In genomic region chr1:161671824-161672141, GRCh38 we compare ENCODE assay signal across 11 cellular contexts. TPM values are rescaled to one million over a fixed set of nuclear protein-coding genes. Genes with fewer than 3 reads are reported as not detected.
DNase-seq lines count a peak whose midpoint lies in the region; ATAC-seq, FAIRE-seq and TF ChIP-seq lines count a peak whose summit lies in the region.
"Not testable (repeated sequence)": the region's sequence is repeated elsewhere in the genome, so short reads cannot be mapped to it uniquely, and the experiment has no call there.
"Had no signal": no experiment of that assay in that cellular context is flagged by ENCODE, and none has a peak within 500 bp of the region (broad histone marks: within the 10 kb centered on the region; RNA-seq: fewer than 3 reads in every experiment).

No MANE protein-coding gene starts in this region.

- H3K4me1 Mint-ChIP-seq in GM23338 (peaks cover 18% of the 10 kb centered on the region), astrocyte (ENCODE audit: low read depth, unreplicated experiment) (peaks cover 18% of the 10 kb centered on the region)
- peaks cover 14% of the 10 kb centered on the region for H3K4me1 Mint-ChIP-seq in activated T-cell treated with anti-CD3 and anti-CD28 coated beads, Interleukin-2, amount 50 U/mL, for 72 hours (ENCODE audit: low read depth)
- H3K4me1 Mint-ChIP-seq in stimulated activated effector memory CD8-positive, alpha-beta T cell treated with anti-CD3 and anti-CD28 coated beads, Interleukin-12 subunit alpha, Interleukin-12 subunit beta, amount 100 ng/mL, for 72 hours, result peaks cover 16% of the 10 kb centered on the region
- H3K4me1 Mint-ChIP-seq in stimulated activated naive CD8-positive, alpha-beta T cell treated with anti-CD3 and anti-CD28 coated beads, Interleukin-15, amount 100 ng/mL, for 72 hours, result peaks cover 19% of the 10 kb centered on the region

- not testable (repeated sequence) for H3K27me3 ChIP-seq in GM23338 (ENCODE audit: insufficient read depth); astrocyte (ENCODE audit: insufficient read depth, low read length)

- H3K27ac ChIP-seq in GM23338 (ENCODE audit: low read depth); astrocyte (ENCODE audit: low read depth, low read length): not testable (repeated sequence)

- not testable (repeated sequence) for H3K79me2 ChIP-seq in GM23338 (replicated peaks; ENCODE audit: insufficient read depth); astrocyte (ENCODE audit: insufficient read depth, low read length)

- H2AFZ ChIP-seq in GM23338 (peak overlapping the region; percentile 84), astrocyte (ENCODE audit: low read depth, low read length) (peak overlapping the region; percentile 52)

- H3K9me3 ChIP-seq in astrocyte (ENCODE audit: insufficient read depth, low read depth, low read length), result not testable (repeated sequence)

- not testable (repeated sequence) for H3K9ac ChIP-seq in astrocyte (ENCODE audit: low read length)

- peak overlapping the region; percentile 57; the same call in 1 of the 2 replicates for H3K4me2 ChIP-seq in GM23338
- peak overlapping the region; percentile 48 for H3K4me2 ChIP-seq in astrocyte (ENCODE audit: low read length)

- not testable (repeated sequence) for H3K27me3 Mint-ChIP-seq in GM23338 (ENCODE audit: insufficient read depth, low read depth, poor library complexity); activated T-cell treated with anti-CD3 and anti-CD28 coated beads, Interleukin-2, amount 50 U/mL, for 72 hours (ENCODE audit: low read depth); astrocyte (ENCODE audit: low read depth, unreplicated experiment); stimulated activated naive CD8-positive, alpha-beta T cell treated with anti-CD3 and anti-CD28 coated beads, Interleukin-15, amount 100 ng/mL, for 72 hours

- not testable (repeated sequence) for ATAC-seq in GM23338
- ATAC-seq in SK-N-SH treated with all-trans-retinoic acid at 6 μM for 48 hours, result peak; percentile 13; the same call in 1 of the 3 replicates
- ATAC-seq in activated T-cell treated with anti-CD3 and anti-CD28 coated beads, Interleukin-2, amount 50 U/mL, for 72 hours (replicated peaks in 1 of 2), result peak; percentile 81 to 82
- ATAC-seq in stimulated activated effector memory CD8-positive, alpha-beta T cell treated with anti-CD3 and anti-CD28 coated beads, Interleukin-12 subunit alpha, Interleukin-12 subunit beta, amount 100 ng/mL, for 72 hours, result peak; percentile 40
- peak; percentile 77 for ATAC-seq in stimulated activated naive CD8-positive, alpha-beta T cell treated with anti-CD3 and anti-CD28 coated beads, Interleukin-15, amount 100 ng/mL, for 72 hours

- H3K27ac Mint-ChIP-seq in GM23338; activated T-cell treated with anti-CD3 and anti-CD28 coated beads, Interleukin-2, amount 50 U/mL, for 72 hours; astrocyte (ENCODE audit: unreplicated experiment); stimulated activated effector memory CD8-positive, alpha-beta T cell treated with anti-CD3 and anti-CD28 coated beads, Interleukin-12 subunit alpha, Interleukin-12 subunit beta, amount 100 ng/mL, for 72 hours; stimulated activated naive CD8-positive, alpha-beta T cell treated with anti-CD3 and anti-CD28 coated beads, Interleukin-15, amount 100 ng/mL, for 72 hours: not testable (repeated sequence)

- not testable (repeated sequence) for H3K9me2 ChIP-seq in GM23338 (ENCODE audit: insufficient read depth)

- FAIRE-seq in astrocyte (lab: Jason Lieb, UNC), result peak; percentile 76

- not testable (repeated sequence) for H3K36me3 Mint-ChIP-seq in GM23338 (ENCODE audit: low read depth); activated T-cell treated with anti-CD3 and anti-CD28 coated beads, Interleukin-2, amount 50 U/mL, for 72 hours (ENCODE audit: insufficient read depth in 2 of 2); astrocyte (ENCODE audit: low read depth, unreplicated experiment); stimulated activated effector memory CD8-positive, alpha-beta T cell treated with anti-CD3 and anti-CD28 coated beads, Interleukin-12 subunit alpha, Interleukin-12 subunit beta, amount 100 ng/mL, for 72 hours

- not testable (repeated sequence) for H3K36me3 ChIP-seq in GM23338 (ENCODE audit: insufficient read depth); astrocyte (ENCODE audit: insufficient read depth, low read length)

- DNase-seq in GM23338 (ENCODE audit: low spot score); activated T-cell treated with anti-CD3 and anti-CD28 coated beads, Interleukin-2, amount 50 U/mL, for 72 hours; astrocyte (ENCODE audit: low read depth); stimulated activated effector memory CD8-positive, alpha-beta T cell treated with anti-CD3 and anti-CD28 coated beads, Interleukin-12 subunit alpha, Interleukin-12 subunit beta, amount 100 ng/mL, for 72 hours (ENCODE audit: low spot score in 2 of 2); stimulated activated naive CD8-positive, alpha-beta T cell treated with anti-CD3 and anti-CD28 coated beads, Interleukin-15, amount 100 ng/mL, for 72 hours: not testable (repeated sequence)
- DNase-seq in MV-4-11 (lab: John Stamatoyannopoulos, UW), result peak; percentile 16

- H3K9me3 Mint-ChIP-seq in GM23338; activated T-cell treated with anti-CD3 and anti-CD28 coated beads, Interleukin-2, amount 50 U/mL, for 72 hours; astrocyte (ENCODE audit: unreplicated experiment); stimulated activated effector memory CD8-positive, alpha-beta T cell treated with anti-CD3 and anti-CD28 coated beads, Interleukin-12 subunit alpha, Interleukin-12 subunit beta, amount 100 ng/mL, for 72 hours; stimulated activated naive CD8-positive, alpha-beta T cell treated with anti-CD3 and anti-CD28 coated beads, Interleukin-15, amount 100 ng/mL, for 72 hours: not testable (repeated sequence)

- H3K4me1 ChIP-seq in GM23338 (ENCODE audit: insufficient read depth); astrocyte (ENCODE audit: insufficient read depth, low read length): not testable (repeated sequence)

- H3F3A ChIP-seq in GM23338 (replicated peaks; ENCODE audit: low read depth), result not testable (repeated sequence)

- H4K20me1 ChIP-seq in GM23338 (replicated peaks; ENCODE audit: insufficient read depth); astrocyte (ENCODE audit: insufficient read depth, low read length): not testable (repeated sequence)

- H3K4me3 Mint-ChIP-seq in GM23338, result peak overlapping the region; percentile 6; the same call in 1 of the 3 replicates
- H3K4me3 Mint-ChIP-seq in activated T-cell treated with anti-CD3 and anti-CD28 coated beads, Interleukin-2, amount 50 U/mL, for 72 hours; astrocyte (ENCODE audit: unreplicated experiment); stimulated activated effector memory CD8-positive, alpha-beta T cell treated with anti-CD3 and anti-CD28 coated beads, Interleukin-12 subunit alpha, Interleukin-12 subunit beta, amount 100 ng/mL, for 72 hours: not testable (repeated sequence)
- H3K4me3 Mint-ChIP-seq in stimulated activated naive CD8-positive, alpha-beta T cell treated with anti-CD3 and anti-CD28 coated beads, Interleukin-15, amount 100 ng/mL, for 72 hours, result peak overlapping the region in 1 of 2 donors; percentile 6

- not testable (repeated sequence) for H3K4me3 ChIP-seq in GM23338; astrocyte (ENCODE audit: insufficient read depth, low read depth, low read length)

- TF ChIP-seq CTCF in GM23338 (conservative IDR thresholded peaks at IDR 0.05; ENCODE audit: low read depth in 2 of 2); astrocyte (IDR thresholded peaks at IDR 0.05; ENCODE audit: insufficient read depth, low read depth, low read length): not testable (repeated sequence)

RNA-seq across cellular contexts. Expression of gene FCGR2B, which starts 8.8 kb away (rescaled TPM):
- not detected in 2 replicates for total RNA-seq in GM23338 (2014; rRNA removed; shearing (Covaris generic))
- polyA plus RNA-seq in GM23338 (2016; fragmentation: Nextera tagmentation; extraction: Ambion mirVana), result not detected in 2 replicates
- total RNA-seq in activated T-cell treated with anti-CD3 and anti-CD28 coated beads, Interleukin-2, amount 50 U/mL, for 72 hours, result not detected
- total RNA-seq in astrocyte, result not detected in 2 replicates
- total RNA-seq: Daoy, H7, HepG2 had no signal
- polyA plus RNA-seq: HepG2 had no signal

RNA-seq across cellular contexts. Expression of gene FCRLA, which starts 35.2 kb away (rescaled TPM):
- total RNA-seq in GM23338 (2014; rRNA removed; shearing (Covaris generic)), result not detected in 2 replicates
- 0.24 and 0.50 TPM in 2 replicates for polyA plus RNA-seq in GM23338 (2016; fragmentation: Nextera tagmentation; extraction: Ambion mirVana)
- under 1 TPM in 1 of 2 donors, not detected in 1; 0.30 TPM for total RNA-seq in activated T-cell treated with anti-CD3 and anti-CD28 coated beads, Interleukin-2, amount 50 U/mL, for 72 hours
- total RNA-seq in astrocyte, result 0.38 and 0.45 TPM in 2 replicates
- total RNA-seq: CD4-positive, alpha-beta memory T cell; H7; HepG2 had no signal
- polyA plus RNA-seq: HepG2 had no signal

RNA-seq across cellular contexts. Expression of gene FCGR3B, which starts 40.8 kb away (rescaled TPM):
- total RNA-seq in GM23338 (2014; rRNA removed; shearing (Covaris generic)), result not detected in 2 replicates
- polyA plus RNA-seq in GM23338 (2016; fragmentation: Nextera tagmentation; extraction: Ambion mirVana), result not detected in 2 replicates
- total RNA-seq in activated T-cell treated with anti-CD3 and anti-CD28 coated beads, Interleukin-2, amount 50 U/mL, for 72 hours, result under 1 TPM in 1 of 2 donors, not detected in 1; 0.30 TPM
- total RNA-seq in astrocyte, result not detected in 2 replicates
- total RNA-seq: CD4-positive, alpha-beta memory T cell; Daoy; H7; HepG2 had no signal
- polyA plus RNA-seq: CD4-positive, alpha-beta memory T cell; HepG2 had no signal

RNA-seq across cellular contexts. Expression of gene FCRLB, which starts 49.6 kb away (rescaled TPM):
- total RNA-seq in GM23338 (2014; rRNA removed; shearing (Covaris generic)), result 0.56 TPM in 1 of 2 replicates, not detected in the other
- 0.37 and 0.47 TPM in 2 replicates for polyA plus RNA-seq in GM23338 (2016; fragmentation: Nextera tagmentation; extraction: Ambion mirVana)
- 1 to 10 TPM in 1 of 2 donors, under 1 TPM in 1; 0.43 to 1.2 TPM for total RNA-seq in activated T-cell treated with anti-CD3 and anti-CD28 coated beads, Interleukin-2, amount 50 U/mL, for 72 hours
- 0.72 and 0.79 TPM in 2 replicates for total RNA-seq in astrocyte
